Comparison of ENCODE assay signal across 1 cellular context in genomic region chr19:40417714-40417996, GRCh38.
TF ChIP-seq lines count a peak whose summit lies in the region.

No MANE protein-coding gene starts in this region.

TF ChIP-seq in H1, 55 proteins besides CTCF, POLR2A, EP300 and RAD21:
- TF ChIP-seq SIN3A (conservative IDR thresholded peaks at IDR 0.05 in 1 of 2, IDR thresholded peaks at IDR 0.05 in 1 of 2; ENCODE audit: low read depth in 1 of 2, low read length in 2 of 2) (no peak), YY1 (IDR thresholded peaks at IDR 0.05; ENCODE audit: low read depth, low read length) (no peak), KDM5A (IDR thresholded peaks at IDR 0.05; ENCODE audit: low read length) (no peak), CBX8 (IDR thresholded peaks at IDR 0.05; ENCODE audit: borderline replicate concordance, low read depth, low read length) (no peak), SUZ12 (IDR thresholded peaks at IDR 0.05; ENCODE audit: low read length) (no peak), CHD7 (IDR thresholded peaks at IDR 0.05; ENCODE audit: insufficient replicate concordance, low read length) (no peak), TAF7 (optimal IDR thresholded peaks at IDR 0.05; ENCODE audit: borderline replicate concordance, low read depth, low read length) (no peak), HDAC2 (IDR thresholded peaks at IDR 0.05; ENCODE audit: borderline replicate concordance in 1 of 2, low read depth in 2 of 2, low read length in 2 of 2) (no peak), SP1 (IDR thresholded peaks at IDR 0.05; ENCODE audit: low read depth, low read length) (no peak), E2F6 (IDR thresholded peaks at IDR 0.05) (no peak), TBP (IDR thresholded peaks at IDR 0.05; ENCODE audit: low read depth, low read length) (no peak), GABPA (IDR thresholded peaks at IDR 0.05; ENCODE audit: borderline replicate concordance, insufficient read depth, low read length) (no peak), CEBPB (IDR thresholded peaks at IDR 0.05; ENCODE audit: low read depth, low read length) (no peak), POLR2AphosphoS5 (IDR thresholded peaks at IDR 0.05; ENCODE audit: low read depth, low read length) (no peak), KDM1A (IDR thresholded peaks at IDR 0.05; ENCODE audit: borderline replicate concordance, low read length) (no peak), CREB1 (IDR thresholded peaks at IDR 0.05) (no peak), RBBP5 (IDR thresholded peaks at IDR 0.05; ENCODE audit: borderline replicate concordance, low read depth, low read length) (no peak)
- TF ChIP-seq, protein P1, sequence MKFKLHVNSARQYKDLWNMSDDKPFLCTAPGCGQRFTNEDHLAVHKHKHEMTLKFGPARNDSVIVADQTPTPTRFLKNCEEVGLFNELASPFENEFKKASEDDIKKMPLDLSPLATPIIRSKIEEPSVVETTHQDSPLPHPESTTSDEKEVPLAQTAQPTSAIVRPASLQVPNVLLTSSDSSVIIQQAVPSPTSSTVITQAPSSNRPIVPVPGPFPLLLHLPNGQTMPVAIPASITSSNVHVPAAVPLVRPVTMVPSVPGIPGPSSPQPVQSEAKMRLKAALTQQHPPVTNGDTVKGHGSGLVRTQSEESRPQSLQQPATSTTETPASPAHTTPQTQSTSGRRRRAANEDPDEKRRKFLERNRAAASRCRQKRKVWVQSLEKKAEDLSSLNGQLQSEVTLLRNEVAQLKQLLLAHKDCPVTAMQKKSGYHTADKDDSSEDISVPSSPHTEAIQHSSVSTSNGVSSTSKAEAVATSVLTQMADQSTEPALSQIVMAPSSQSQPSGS (IDR thresholded peaks at IDR 0.05; ENCODE audit: low read length), result no peak
- TF ChIP-seq, protein P2, sequence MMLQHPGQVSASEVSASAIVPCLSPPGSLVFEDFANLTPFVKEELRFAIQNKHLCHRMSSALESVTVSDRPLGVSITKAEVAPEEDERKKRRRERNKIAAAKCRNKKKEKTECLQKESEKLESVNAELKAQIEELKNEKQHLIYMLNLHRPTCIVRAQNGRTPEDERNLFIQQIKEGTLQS (IDR thresholded peaks at IDR 0.05; ENCODE audit: insufficient read depth, low read depth, low read length), result no peak
TF ChIP-seq in H1: peak in this region for 0.
